In the genomic region with DNA sequence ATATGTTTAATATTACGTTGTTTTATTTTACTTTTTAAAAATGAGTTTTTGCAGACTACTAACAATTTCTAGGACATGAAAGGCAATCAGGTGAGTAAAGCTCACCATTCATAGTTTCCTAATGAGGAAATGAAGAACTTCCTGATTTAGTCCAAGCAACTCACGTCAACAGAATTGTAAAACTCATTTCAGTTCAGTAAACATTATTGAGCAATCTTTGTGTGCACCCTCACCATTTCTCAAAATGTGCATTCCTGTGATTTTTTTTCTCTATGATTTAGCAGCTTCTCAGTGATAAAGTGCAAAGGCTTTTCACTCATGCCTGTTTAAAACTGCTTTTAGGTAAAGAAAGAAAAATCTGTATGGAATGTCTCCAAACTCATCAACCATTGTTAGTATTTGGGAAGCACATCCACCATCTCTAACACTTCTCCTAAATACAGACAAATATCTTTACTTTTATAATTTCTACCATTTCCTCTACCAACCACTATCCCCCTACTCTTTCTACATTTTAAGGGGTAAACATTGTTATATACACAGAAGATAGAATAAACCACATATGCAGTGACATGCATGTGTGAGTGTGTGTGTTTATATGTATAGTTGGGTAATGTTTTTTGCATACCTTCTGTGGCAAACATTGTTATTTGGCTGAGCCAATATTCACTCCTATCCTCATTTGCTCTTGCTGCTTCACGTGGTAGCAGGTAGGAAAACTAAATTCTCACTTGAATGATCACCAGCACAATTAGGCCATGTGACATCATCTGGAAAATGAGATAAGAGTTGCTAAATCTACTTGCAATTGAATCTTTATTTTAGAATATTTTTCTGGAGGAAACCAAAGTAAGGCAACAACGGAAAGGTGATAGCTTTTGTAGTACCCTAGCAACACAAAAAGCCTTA, we compare ENCODE assay signal across 1 cellular context.
TF ChIP-seq lines count a peak whose summit lies in the region.

No MANE protein-coding gene starts in this region.

TF ChIP-seq in K562, 482 proteins besides CTCF, POLR2A, EP300 and RAD21 (continued from another document and continues in another):
- TF ChIP-seq, protein P1, sequence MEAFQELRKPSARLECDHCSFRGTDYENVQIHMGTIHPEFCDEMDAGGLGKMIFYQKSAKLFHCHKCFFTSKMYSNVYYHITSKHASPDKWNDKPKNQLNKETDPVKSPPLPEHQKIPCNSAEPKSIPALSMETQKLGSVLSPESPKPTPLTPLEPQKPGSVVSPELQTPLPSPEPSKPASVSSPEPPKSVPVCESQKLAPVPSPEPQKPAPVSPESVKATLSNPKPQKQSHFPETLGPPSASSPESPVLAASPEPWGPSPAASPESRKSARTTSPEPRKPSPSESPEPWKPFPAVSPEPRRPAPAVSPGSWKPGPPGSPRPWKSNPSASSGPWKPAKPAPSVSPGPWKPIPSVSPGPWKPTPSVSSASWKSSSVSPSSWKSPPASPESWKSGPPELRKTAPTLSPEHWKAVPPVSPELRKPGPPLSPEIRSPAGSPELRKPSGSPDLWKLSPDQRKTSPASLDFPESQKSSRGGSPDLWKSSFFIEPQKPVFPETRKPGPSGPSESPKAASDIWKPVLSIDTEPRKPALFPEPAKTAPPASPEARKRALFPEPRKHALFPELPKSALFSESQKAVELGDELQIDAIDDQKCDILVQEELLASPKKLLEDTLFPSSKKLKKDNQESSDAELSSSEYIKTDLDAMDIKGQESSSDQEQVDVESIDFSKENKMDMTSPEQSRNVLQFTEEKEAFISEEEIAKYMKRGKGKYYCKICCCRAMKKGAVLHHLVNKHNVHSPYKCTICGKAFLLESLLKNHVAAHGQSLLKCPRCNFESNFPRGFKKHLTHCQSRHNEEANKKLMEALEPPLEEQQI (IDR thresholded peaks at IDR 0.05), result no peak
- TF ChIP-seq ZNF696 (CRISPR knock-in tag; conservative IDR thresholded peaks at IDR 0.05) (no peak), SMARCA5 (IDR thresholded peaks at IDR 0.05) (peak; percentile 34; the same call in 1 of the 2 replicates), MED1 (CRISPR knock-in tag; IDR thresholded peaks at IDR 0.05; ENCODE audit: borderline replicate concordance) (no peak), TGIF2 (CRISPR knock-in tag; IDR thresholded peaks at IDR 0.05) (no peak), ZNF133 (CRISPR knock-in tag; IDR thresholded peaks at IDR 0.05) (no peak), ERF (CRISPR knock-in tag; IDR thresholded peaks at IDR 0.05) (no peak), ETV6 (IDR thresholded peaks at IDR 0.05; ENCODE audit: borderline replicate concordance in 1 of 2, low read depth in 2 of 2, low read length in 1 of 2) (no peak), ETV6 (CRISPR knock-in tag; IDR thresholded peaks at IDR 0.05; ENCODE audit: borderline replicate concordance) (no peak), ZNF384 (IDR thresholded peaks at IDR 0.05; ENCODE audit: low read depth, low read length) (no peak), SP1 (CRISPR knock-in tag; IDR thresholded peaks at IDR 0.05) (0 out of 2 replicates have a peak, but pooled peaks have one; percentile 16), MYC (IDR thresholded peaks at IDR 0.05; ENCODE audit: low read depth, low read length) (peak; percentile 6; the same call in 1 of the 2 replicates), MYC (CRISPR knock-in tag; IDR thresholded peaks at IDR 0.05; ENCODE audit: borderline replicate concordance, low read depth) (no peak), NCOA2 (IDR thresholded peaks at IDR 0.05; ENCODE audit: partially characterized antibody in 2 of 2) (peak in 1 of 2 experiments; percentile 18), ZNF140 (CRISPR knock-in tag; IDR thresholded peaks at IDR 0.05) (no peak), SREBF1 (IDR thresholded peaks at IDR 0.05; ENCODE audit: borderline replicate concordance, low read depth, low read length) (no peak), MEF2A (IDR thresholded peaks at IDR 0.05; ENCODE audit: control insufficient read depth, low read depth, low read length) (peak; percentile 35; the same call in 1 of the 2 replicates), WHSC1 (IDR thresholded peaks at IDR 0.05; ENCODE audit: low read length) (no peak), DNMT1 (IDR thresholded peaks at IDR 0.05) (0 out of 2 replicates have a peak, but pooled peaks have one; percentile 38)
- TF ChIP-seq, protein P2, sequence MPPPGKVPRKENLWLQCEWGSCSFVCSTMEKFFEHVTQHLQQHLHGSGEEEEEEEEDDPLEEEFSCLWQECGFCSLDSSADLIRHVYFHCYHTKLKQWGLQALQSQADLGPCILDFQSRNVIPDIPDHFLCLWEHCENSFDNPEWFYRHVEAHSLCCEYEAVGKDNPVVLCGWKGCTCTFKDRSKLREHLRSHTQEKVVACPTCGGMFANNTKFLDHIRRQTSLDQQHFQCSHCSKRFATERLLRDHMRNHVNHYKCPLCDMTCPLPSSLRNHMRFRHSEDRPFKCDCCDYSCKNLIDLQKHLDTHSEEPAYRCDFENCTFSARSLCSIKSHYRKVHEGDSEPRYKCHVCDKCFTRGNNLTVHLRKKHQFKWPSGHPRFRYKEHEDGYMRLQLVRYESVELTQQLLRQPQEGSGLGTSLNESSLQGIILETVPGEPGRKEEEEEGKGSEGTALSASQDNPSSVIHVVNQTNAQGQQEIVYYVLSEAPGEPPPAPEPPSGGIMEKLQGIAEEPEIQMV (tag; conservative IDR thresholded peaks at IDR 0.05; ENCODE audit: low read depth), result no peak
- TF ChIP-seq, protein P3, sequence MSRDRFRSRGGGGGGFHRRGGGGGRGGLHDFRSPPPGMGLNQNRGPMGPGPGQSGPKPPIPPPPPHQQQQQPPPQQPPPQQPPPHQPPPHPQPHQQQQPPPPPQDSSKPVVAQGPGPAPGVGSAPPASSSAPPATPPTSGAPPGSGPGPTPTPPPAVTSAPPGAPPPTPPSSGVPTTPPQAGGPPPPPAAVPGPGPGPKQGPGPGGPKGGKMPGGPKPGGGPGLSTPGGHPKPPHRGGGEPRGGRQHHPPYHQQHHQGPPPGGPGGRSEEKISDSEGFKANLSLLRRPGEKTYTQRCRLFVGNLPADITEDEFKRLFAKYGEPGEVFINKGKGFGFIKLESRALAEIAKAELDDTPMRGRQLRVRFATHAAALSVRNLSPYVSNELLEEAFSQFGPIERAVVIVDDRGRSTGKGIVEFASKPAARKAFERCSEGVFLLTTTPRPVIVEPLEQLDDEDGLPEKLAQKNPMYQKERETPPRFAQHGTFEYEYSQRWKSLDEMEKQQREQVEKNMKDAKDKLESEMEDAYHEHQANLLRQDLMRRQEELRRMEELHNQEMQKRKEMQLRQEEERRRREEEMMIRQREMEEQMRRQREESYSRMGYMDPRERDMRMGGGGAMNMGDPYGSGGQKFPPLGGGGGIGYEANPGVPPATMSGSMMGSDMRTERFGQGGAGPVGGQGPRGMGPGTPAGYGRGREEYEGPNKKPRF (IDR thresholded peaks at IDR 0.05; ENCODE audit: low read depth, low read length), result no peak
- TF ChIP-seq, protein P4, sequence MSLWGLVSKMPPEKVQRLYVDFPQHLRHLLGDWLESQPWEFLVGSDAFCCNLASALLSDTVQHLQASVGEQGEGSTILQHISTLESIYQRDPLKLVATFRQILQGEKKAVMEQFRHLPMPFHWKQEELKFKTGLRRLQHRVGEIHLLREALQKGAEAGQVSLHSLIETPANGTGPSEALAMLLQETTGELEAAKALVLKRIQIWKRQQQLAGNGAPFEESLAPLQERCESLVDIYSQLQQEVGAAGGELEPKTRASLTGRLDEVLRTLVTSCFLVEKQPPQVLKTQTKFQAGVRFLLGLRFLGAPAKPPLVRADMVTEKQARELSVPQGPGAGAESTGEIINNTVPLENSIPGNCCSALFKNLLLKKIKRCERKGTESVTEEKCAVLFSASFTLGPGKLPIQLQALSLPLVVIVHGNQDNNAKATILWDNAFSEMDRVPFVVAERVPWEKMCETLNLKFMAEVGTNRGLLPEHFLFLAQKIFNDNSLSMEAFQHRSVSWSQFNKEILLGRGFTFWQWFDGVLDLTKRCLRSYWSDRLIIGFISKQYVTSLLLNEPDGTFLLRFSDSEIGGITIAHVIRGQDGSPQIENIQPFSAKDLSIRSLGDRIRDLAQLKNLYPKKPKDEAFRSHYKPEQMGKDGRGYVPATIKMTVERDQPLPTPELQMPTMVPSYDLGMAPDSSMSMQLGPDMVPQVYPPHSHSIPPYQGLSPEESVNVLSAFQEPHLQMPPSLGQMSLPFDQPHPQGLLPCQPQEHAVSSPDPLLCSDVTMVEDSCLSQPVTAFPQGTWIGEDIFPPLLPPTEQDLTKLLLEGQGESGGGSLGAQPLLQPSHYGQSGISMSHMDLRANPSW (CRISPR knock-in tag; IDR thresholded peaks at IDR 0.05), result no peak
- TF ChIP-seq, protein P5, sequence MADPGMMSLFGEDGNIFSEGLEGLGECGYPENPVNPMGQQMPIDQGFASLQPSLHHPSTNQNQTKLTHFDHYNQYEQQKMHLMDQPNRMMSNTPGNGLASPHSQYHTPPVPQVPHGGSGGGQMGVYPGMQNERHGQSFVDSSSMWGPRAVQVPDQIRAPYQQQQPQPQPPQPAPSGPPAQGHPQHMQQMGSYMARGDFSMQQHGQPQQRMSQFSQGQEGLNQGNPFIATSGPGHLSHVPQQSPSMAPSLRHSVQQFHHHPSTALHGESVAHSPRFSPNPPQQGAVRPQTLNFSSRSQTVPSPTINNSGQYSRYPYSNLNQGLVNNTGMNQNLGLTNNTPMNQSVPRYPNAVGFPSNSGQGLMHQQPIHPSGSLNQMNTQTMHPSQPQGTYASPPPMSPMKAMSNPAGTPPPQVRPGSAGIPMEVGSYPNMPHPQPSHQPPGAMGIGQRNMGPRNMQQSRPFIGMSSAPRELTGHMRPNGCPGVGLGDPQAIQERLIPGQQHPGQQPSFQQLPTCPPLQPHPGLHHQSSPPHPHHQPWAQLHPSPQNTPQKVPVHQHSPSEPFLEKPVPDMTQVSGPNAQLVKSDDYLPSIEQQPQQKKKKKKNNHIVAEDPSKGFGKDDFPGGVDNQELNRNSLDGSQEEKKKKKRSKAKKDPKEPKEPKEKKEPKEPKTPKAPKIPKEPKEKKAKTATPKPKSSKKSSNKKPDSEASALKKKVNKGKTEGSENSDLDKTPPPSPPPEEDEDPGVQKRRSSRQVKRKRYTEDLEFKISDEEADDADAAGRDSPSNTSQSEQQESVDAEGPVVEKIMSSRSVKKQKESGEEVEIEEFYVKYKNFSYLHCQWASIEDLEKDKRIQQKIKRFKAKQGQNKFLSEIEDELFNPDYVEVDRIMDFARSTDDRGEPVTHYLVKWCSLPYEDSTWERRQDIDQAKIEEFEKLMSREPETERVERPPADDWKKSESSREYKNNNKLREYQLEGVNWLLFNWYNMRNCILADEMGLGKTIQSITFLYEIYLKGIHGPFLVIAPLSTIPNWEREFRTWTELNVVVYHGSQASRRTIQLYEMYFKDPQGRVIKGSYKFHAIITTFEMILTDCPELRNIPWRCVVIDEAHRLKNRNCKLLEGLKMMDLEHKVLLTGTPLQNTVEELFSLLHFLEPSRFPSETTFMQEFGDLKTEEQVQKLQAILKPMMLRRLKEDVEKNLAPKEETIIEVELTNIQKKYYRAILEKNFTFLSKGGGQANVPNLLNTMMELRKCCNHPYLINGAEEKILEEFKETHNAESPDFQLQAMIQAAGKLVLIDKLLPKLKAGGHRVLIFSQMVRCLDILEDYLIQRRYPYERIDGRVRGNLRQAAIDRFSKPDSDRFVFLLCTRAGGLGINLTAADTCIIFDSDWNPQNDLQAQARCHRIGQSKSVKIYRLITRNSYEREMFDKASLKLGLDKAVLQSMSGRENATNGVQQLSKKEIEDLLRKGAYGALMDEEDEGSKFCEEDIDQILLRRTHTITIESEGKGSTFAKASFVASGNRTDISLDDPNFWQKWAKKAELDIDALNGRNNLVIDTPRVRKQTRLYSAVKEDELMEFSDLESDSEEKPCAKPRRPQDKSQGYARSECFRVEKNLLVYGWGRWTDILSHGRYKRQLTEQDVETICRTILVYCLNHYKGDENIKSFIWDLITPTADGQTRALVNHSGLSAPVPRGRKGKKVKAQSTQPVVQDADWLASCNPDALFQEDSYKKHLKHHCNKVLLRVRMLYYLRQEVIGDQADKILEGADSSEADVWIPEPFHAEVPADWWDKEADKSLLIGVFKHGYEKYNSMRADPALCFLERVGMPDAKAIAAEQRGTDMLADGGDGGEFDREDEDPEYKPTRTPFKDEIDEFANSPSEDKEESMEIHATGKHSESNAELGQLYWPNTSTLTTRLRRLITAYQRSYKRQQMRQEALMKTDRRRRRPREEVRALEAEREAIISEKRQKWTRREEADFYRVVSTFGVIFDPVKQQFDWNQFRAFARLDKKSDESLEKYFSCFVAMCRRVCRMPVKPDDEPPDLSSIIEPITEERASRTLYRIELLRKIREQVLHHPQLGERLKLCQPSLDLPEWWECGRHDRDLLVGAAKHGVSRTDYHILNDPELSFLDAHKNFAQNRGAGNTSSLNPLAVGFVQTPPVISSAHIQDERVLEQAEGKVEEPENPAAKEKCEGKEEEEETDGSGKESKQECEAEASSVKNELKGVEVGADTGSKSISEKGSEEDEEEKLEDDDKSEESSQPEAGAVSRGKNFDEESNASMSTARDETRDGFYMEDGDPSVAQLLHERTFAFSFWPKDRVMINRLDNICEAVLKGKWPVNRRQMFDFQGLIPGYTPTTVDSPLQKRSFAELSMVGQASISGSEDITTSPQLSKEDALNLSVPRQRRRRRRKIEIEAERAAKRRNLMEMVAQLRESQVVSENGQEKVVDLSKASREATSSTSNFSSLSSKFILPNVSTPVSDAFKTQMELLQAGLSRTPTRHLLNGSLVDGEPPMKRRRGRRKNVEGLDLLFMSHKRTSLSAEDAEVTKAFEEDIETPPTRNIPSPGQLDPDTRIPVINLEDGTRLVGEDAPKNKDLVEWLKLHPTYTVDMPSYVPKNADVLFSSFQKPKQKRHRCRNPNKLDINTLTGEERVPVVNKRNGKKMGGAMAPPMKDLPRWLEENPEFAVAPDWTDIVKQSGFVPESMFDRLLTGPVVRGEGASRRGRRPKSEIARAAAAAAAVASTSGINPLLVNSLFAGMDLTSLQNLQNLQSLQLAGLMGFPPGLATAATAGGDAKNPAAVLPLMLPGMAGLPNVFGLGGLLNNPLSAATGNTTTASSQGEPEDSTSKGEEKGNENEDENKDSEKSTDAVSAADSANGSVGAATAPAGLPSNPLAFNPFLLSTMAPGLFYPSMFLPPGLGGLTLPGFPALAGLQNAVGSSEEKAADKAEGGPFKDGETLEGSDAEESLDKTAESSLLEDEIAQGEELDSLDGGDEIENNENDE (IDR thresholded peaks at IDR 0.05; ENCODE audit: low read depth, low read length), result no peak
- TF ChIP-seq, protein P6, sequence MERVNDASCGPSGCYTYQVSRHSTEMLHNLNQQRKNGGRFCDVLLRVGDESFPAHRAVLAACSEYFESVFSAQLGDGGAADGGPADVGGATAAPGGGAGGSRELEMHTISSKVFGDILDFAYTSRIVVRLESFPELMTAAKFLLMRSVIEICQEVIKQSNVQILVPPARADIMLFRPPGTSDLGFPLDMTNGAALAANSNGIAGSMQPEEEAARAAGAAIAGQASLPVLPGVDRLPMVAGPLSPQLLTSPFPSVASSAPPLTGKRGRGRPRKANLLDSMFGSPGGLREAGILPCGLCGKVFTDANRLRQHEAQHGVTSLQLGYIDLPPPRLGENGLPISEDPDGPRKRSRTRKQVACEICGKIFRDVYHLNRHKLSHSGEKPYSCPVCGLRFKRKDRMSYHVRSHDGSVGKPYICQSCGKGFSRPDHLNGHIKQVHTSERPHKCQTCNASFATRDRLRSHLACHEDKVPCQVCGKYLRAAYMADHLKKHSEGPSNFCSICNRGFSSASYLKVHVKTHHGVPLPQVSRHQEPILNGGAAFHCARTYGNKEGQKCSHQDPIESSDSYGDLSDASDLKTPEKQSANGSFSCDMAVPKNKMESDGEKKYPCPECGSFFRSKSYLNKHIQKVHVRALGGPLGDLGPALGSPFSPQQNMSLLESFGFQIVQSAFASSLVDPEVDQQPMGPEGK (CRISPR knock-in tag; IDR thresholded peaks at IDR 0.05; ENCODE audit: borderline replicate concordance), result no peak
